17 cellular contexts compared by ENCODE assay signal in the genomic region with DNA sequence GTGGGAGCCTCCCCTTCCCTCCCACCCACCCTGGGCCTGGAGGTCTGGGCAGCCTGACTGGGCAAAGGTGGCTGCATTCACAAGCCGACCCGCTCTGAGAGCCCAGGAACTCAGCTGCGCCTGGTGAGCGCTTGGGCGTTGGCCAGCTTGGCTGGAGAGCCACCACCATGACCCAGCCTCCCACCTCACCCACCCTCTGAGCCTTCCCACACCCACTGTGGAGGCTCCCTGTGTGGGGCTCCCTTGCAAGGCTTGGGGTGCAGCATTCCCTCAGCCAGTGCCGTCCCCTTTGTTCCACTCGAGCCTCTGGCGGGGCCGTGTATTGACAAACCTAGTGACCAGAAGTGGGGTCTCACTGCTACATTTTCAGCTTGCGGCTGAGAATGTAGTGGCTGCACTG. TPM values are rescaled to one million over a fixed set of nuclear protein-coding genes. Genes with fewer than 3 reads are reported as not detected.
A peak's percentile ranks its signal among the peaks of the same experiment; 100 is the strongest.
DNase-seq lines count a peak whose midpoint lies in the region; ATAC-seq and TF ChIP-seq lines count a peak whose summit lies in the region.
"Had no signal": no experiment of that assay in that cellular context is flagged by ENCODE, and none has a peak within 500 bp of the region (broad histone marks: within the 10 kb centered on the region; RNA-seq: fewer than 3 reads in every experiment).

No MANE protein-coding gene starts in this region.

- peaks cover 77% of the 10 kb centered on the region for H3F3A ChIP-seq in GM23338 (replicated peaks; ENCODE audit: low read depth)

- H3K4me3 ChIP-seq in ACC112 (ENCODE audit: low read depth, low read length) (no peak overlapping the region), GM23338 (no peak overlapping the region), breast epithelium (no peak overlapping the region), upper lobe of left lung (no peak overlapping the region)
- H3K4me3 ChIP-seq: HAP-1 had no signal

- no peak overlapping the region for H3K27ac Mint-ChIP-seq in GM23338

- H3K4me3 Mint-ChIP-seq in GM23338: no peak overlapping the region

- H3K4me1 ChIP-seq in ACC112 (ENCODE audit: control insufficient read depth, insufficient read depth, low read length, unreplicated experiment) (peaks cover 9% of the 10 kb centered on the region), GM23338 (ENCODE audit: insufficient read depth) (no peaks in the 10 kb centered on the region), breast epithelium (no peaks in the 10 kb centered on the region), upper lobe of left lung (peaks cover 0 to 3% (median 0%) of the 10 kb centered on the region in 4 donors)
- H3K4me1 ChIP-seq: HAP-1 had no signal

- ATAC-seq in GM23338: no peak
- no peak for ATAC-seq in HG03457 (IDR thresholded peaks at IDR 0.05; ENCODE audit: unreplicated experiment)
- ATAC-seq in GM18868 (IDR thresholded peaks at IDR 0.05; ENCODE audit: unreplicated experiment): no peak
- ATAC-seq in upper lobe of left lung (ENCODE audit: low FRiP score in 2 of 2): no peak

- H3K79me2 ChIP-seq in ACC112 (ENCODE audit: control insufficient read depth, insufficient read depth, low read length, unreplicated experiment): peaks cover 10% of the 10 kb centered on the region
- H3K79me2 ChIP-seq in GM23338 (replicated peaks; ENCODE audit: insufficient read depth): peaks cover 54% of the 10 kb centered on the region

- H3K27ac ChIP-seq in ACC112 (ENCODE audit: low read depth, low read length) (peak overlapping the region; percentile 52; the same call in 1 of the 2 replicates), GM23338 (ENCODE audit: low read depth) (no peak overlapping the region), cingulate gyrus (ENCODE audit: low read depth, low read length) (peak overlapping the region; percentile 88), layer of hippocampus (ENCODE audit: low read depth, low read length) (peak overlapping the region; percentile 71), breast epithelium (no peak overlapping the region), upper lobe of left lung (no peak overlapping the region)

- TF ChIP-seq CTCF in GM23338 (conservative IDR thresholded peaks at IDR 0.05; ENCODE audit: low read depth in 2 of 2) (no peak), breast epithelium (IDR thresholded peaks at IDR 0.05) (no peak), upper lobe of left lung (IDR thresholded peaks at IDR 0.05) (no peak)

- 88 to 95% methylated on average over 5 to 8 of the region's 10 CpGs for WGBS in upper lobe of left lung, 2 donors

- peaks cover 4% of the 10 kb centered on the region; the same call in 2 of the 3 replicates for H3K4me1 Mint-ChIP-seq in GM23338

- no peak overlapping the region for H2AFZ ChIP-seq in ACC112 (ENCODE audit: low read length, unreplicated experiment)
- no peak overlapping the region for H2AFZ ChIP-seq in GM23338

- H3K27me3 Mint-ChIP-seq in GM23338 (ENCODE audit: insufficient read depth, low read depth, poor library complexity): peaks cover 23% of the 10 kb centered on the region

- peaks cover 97% of the 10 kb centered on the region for H3K36me3 Mint-ChIP-seq in GM23338 (ENCODE audit: low read depth)

- intact Hi-C loops in breast epithelium (cut with DNase I; ENCODE audit: low total_unique reads): no loop called here

- H3K4me2 ChIP-seq in GM23338: no peak overlapping the region

- peaks cover 58% of the 10 kb centered on the region for H4K20me1 ChIP-seq in GM23338 (replicated peaks; ENCODE audit: insufficient read depth)

- no peaks in the 10 kb centered on the region for H3K27me3 ChIP-seq in ACC112 (ENCODE audit: insufficient read depth, low read length)
- H3K27me3 ChIP-seq in GM23338 (ENCODE audit: insufficient read depth): no peaks in the 10 kb centered on the region
- no peaks in the 10 kb centered on the region for H3K27me3 ChIP-seq in layer of hippocampus (ENCODE audit: control insufficient read depth, insufficient read depth, low read length)
- no peaks in the 10 kb centered on the region for H3K27me3 ChIP-seq in breast epithelium
- no peaks in the 10 kb centered on the region for H3K27me3 ChIP-seq in upper lobe of left lung

- DNase-seq in GM23338 (ENCODE audit: low spot score) (no peak), breast epithelium (ENCODE audit: low spot score in 2 of 2) (no peak), upper lobe of left lung (no peak)
- DNase-seq: AML-193, DND-41, GF-D8, MM.1S, NCI-H1105, NCI-H1694 treated with DMSO at 0.1 percent for 48 hours, NCI-H345, NCI-H69 had no signal

- no peaks in the 10 kb centered on the region for H3K9me3 Mint-ChIP-seq in GM23338

- TF ChIP-seq POLR2A in breast epithelium (IDR thresholded peaks at IDR 0.05): no peak
- no peak for TF ChIP-seq POLR2A in upper lobe of left lung (IDR thresholded peaks at IDR 0.05)

- no peaks in the 10 kb centered on the region for H3K9me2 ChIP-seq in GM23338 (ENCODE audit: insufficient read depth)

- no peaks in the 10 kb centered on the region for H3K9me3 ChIP-seq in breast epithelium
- no peaks in the 10 kb centered on the region for H3K9me3 ChIP-seq in upper lobe of left lung
- H3K9me3 ChIP-seq: HAP-1 had no signal

- no peak for TF ChIP-seq EP300 in upper lobe of left lung (IDR thresholded peaks at IDR 0.05)

- peaks cover 9% of the 10 kb centered on the region for H3K36me3 ChIP-seq in ACC112 (ENCODE audit: insufficient read depth, low read length)
- peaks cover 83% of the 10 kb centered on the region for H3K36me3 ChIP-seq in GM23338 (ENCODE audit: insufficient read depth)
- H3K36me3 ChIP-seq in breast epithelium: peaks cover 27% of the 10 kb centered on the region
- peaks cover 53 to 100% (median 97%) of the 10 kb centered on the region in 4 donors for H3K36me3 ChIP-seq in upper lobe of left lung

TF ChIP-seq in GM23338, 12 proteins besides CTCF, POLR2A, EP300 and RAD21:
- TF ChIP-seq CREB1 (CRISPR knock-in tag; IDR thresholded peaks at IDR 0.05; ENCODE audit: low read depth) (no peak), POLR2AphosphoS5 (IDR thresholded peaks at IDR 0.05; ENCODE audit: low read depth) (0 out of 2 replicates have a peak, but pooled peaks have one; percentile 18), STAT1 (IDR thresholded peaks at IDR 0.05; ENCODE audit: unreplicated experiment) (no peak)
TF ChIP-seq in GM23338: peak in this region for 1.

RNA-seq across cellular contexts. Expression of a gene that starts 15.0 kb away (rescaled TPM):
- 54.5 and 61.2 TPM in 2 replicates for total RNA-seq in GM23338 (2014; rRNA removed; shearing (Covaris generic))
- 77.4 and 83.5 TPM in 2 replicates for polyA plus RNA-seq in GM23338 (2016; fragmentation: Nextera tagmentation; extraction: Ambion mirVana)
- total RNA-seq in breast epithelium (10 to 100 TPM; 29.0 to 47.5 (median 31.2) TPM), upper lobe of left lung (10 to 100 TPM; 11.0 to 85.9 (median 32.5) TPM)

RNA-seq across cellular contexts. Expression of a gene that starts 31.7 kb away (rescaled TPM):
- total RNA-seq in GM23338 (2014; rRNA removed; shearing (Covaris generic)): 107 and 138 TPM in 2 replicates
- 40.0 and 40.7 TPM in 2 replicates for polyA plus RNA-seq in GM23338 (2016; fragmentation: Nextera tagmentation; extraction: Ambion mirVana)
- total RNA-seq in breast epithelium (10 to 100 TPM; 83.1 to 98.6 (median 84.5) TPM), upper lobe of left lung (100 to 1,000 TPM; 238 to 744 (median 318) TPM)

RNA-seq across cellular contexts. Expression of a gene that starts 32.0 kb away (rescaled TPM):
- total RNA-seq in GM23338 (2014; rRNA removed; shearing (Covaris generic)): 544 and 573 TPM in 2 replicates
- polyA plus RNA-seq in GM23338 (2016; fragmentation: Nextera tagmentation; extraction: Ambion mirVana): 616 and 625 TPM in 2 replicates
- 100 to 1,000 TPM in 2 of 3 donors, 10 to 100 TPM in 1; 80.2 to 166 (median 115) TPM for total RNA-seq in breast epithelium
- total RNA-seq in upper lobe of left lung: 100 to 1,000 TPM; 121 to 193 (median 169) TPM

Comparison
In these comparisons a context has a peak if more than half of its experiments do, and no peak if none do; other contexts are left out.
1. H3K27ac ChIP-seq: peak in ACC112 (single experiment), cingulate gyrus (single experiment) and layer of hippocampus (single experiment); none in GM23338 (single experiment), breast epithelium (0 of 2) and upper lobe of left lung (0 of 4).